ENCODE assay signal across 8 cellular contexts in genomic region chrX:54808109-54808604, GRCh38. TPM values are rescaled to one million over a fixed set of nuclear protein-coding genes. Genes with fewer than 3 reads are reported as not detected.
DNase-seq lines count a peak whose midpoint lies in the region; TF ChIP-seq lines count a peak whose summit lies in the region.

No MANE protein-coding gene starts in this region.

- peak overlapping the region; percentile 75 for H3K4me2 ChIP-seq in SU-DHL-6 (ENCODE audit: low read depth, low read length, poor library complexity, severe bottlenecking)
- H3K4me2 ChIP-seq in skeletal muscle satellite cell (ENCODE audit: low read length): peak overlapping the region; percentile 90

- H3K9me3 ChIP-seq in HUES48 (ENCODE audit: control insufficient read depth, insufficient read depth, low read length): peaks cover 40% of the 10 kb centered on the region
- H3K9me3 ChIP-seq in SU-DHL-6 (ENCODE audit: insufficient read depth, low read length): no peaks in the 10 kb centered on the region
- H3K9me3 ChIP-seq in skeletal muscle satellite cell (replicated peaks; ENCODE audit: low read length): no peaks in the 10 kb centered on the region

- no peaks in the 10 kb centered on the region for H3K27me3 ChIP-seq in HUES48 (ENCODE audit: control insufficient read depth, insufficient read depth, low read length)
- no peaks in the 10 kb centered on the region for H3K27me3 ChIP-seq in SU-DHL-6 (ENCODE audit: low read length)
- H3K27me3 ChIP-seq in skeletal muscle satellite cell (ENCODE audit: control insufficient read depth, insufficient read depth, low read length): peaks cover 25% of the 10 kb centered on the region

- TF ChIP-seq CTCF in GM20000 (IDR thresholded peaks at IDR 0.05; ENCODE audit: extremely low read depth, missing control alignments): no peak
- no peak for TF ChIP-seq CTCF in SU-DHL-6 (IDR thresholded peaks at IDR 0.05; ENCODE audit: insufficient read depth, low read length, poor library complexity, severe bottlenecking)

- in situ Hi-C loops in KBM-7 (cut with MboI; ENCODE audit: low pct_unique_long_range_greater_than_20kb, low sequenced_read_pairs): no loop called here

- peak overlapping the region; percentile 87 for H2AFZ ChIP-seq in SU-DHL-6 (ENCODE audit: low read depth, low read length, severe bottlenecking)

- DNase-seq in COLO829 (ENCODE audit: low spot score) (peak; percentile 24), GM20000 (ENCODE audit: low spot score) (peak; percentile 36), brain pericyte (ENCODE audit: low read depth, low spot score) (peak; percentile 17), iPS-NIHi7 (ENCODE audit: extremely low spot score) (peak; percentile 66), KBM-7 (no peak)

- H4K20me1 ChIP-seq in SU-DHL-6 (ENCODE audit: low read depth, low read length): no peaks in the 10 kb centered on the region

- H3F3A ChIP-seq in SU-DHL-6 (ENCODE audit: insufficient read depth): peaks cover 13% of the 10 kb centered on the region; the same call in 1 of the 2 replicates

- H3K36me3 ChIP-seq in HUES48 (ENCODE audit: control insufficient read depth, insufficient read depth, low read length) (peaks cover 36% of the 10 kb centered on the region), SU-DHL-6 (ENCODE audit: low read length) (no peaks in the 10 kb centered on the region), skeletal muscle satellite cell (ENCODE audit: insufficient read depth, low read length) (peaks cover 17% of the 10 kb centered on the region)

- no peaks in the 10 kb centered on the region for H3K9me2 ChIP-seq in SU-DHL-6 (replicated peaks; ENCODE audit: insufficient read depth, low read length)

- peak overlapping the region; percentile 84 for H3K4me3 ChIP-seq in HUES48 (ENCODE audit: low read depth, low read length)
- H3K4me3 ChIP-seq in SU-DHL-6 (ENCODE audit: insufficient read depth, low read length, poor library complexity, severe bottlenecking): peak overlapping the region; percentile 89
- H3K4me3 ChIP-seq in skeletal muscle satellite cell (ENCODE audit: low read length): peak overlapping the region; percentile 82

- H3K79me2 ChIP-seq in SU-DHL-6 (ENCODE audit: insufficient read depth, low read length): peaks cover 3% of the 10 kb centered on the region; the same call in 1 of the 2 replicates

- H3K4me1 ChIP-seq in HUES48 (ENCODE audit: control insufficient read depth, insufficient read depth, low read length) (0 out of 2 replicates have a peak, but pooled peaks cover 9% of the 10 kb centered on the region), skeletal muscle satellite cell (ENCODE audit: control insufficient read depth, insufficient read depth, low read length) (peaks cover 6% of the 10 kb centered on the region)

- H3K9ac ChIP-seq in HUES48 (ENCODE audit: low read depth, low read length) (peak overlapping the region; percentile 75), SU-DHL-6 (ENCODE audit: low read length) (peak overlapping the region; percentile 79), skeletal muscle satellite cell (ENCODE audit: low read depth, low read length) (peak overlapping the region; percentile 89)

- H3K27ac ChIP-seq in HUES48 (ENCODE audit: low read depth, low read length) (peak overlapping the region; percentile 97), SU-DHL-6 (ENCODE audit: low read depth, low read length) (0 out of 2 replicates have a peak overlapping the region, but pooled peaks have one; percentile 42)

RNA-seq across cellular contexts. Expression of gene MAGED2, which starts 0.6 kb away (rescaled TPM):
- 115 and 168 TPM in 2 replicates for total RNA-seq in skeletal muscle satellite cell (2012; rRNA removed)

RNA-seq across cellular contexts. Expression of gene ITIH6, which starts 10.1 kb away (rescaled TPM):
- total RNA-seq in skeletal muscle satellite cell (2012; rRNA removed): not detected in 2 replicates
